ENCODE assay signal across 1 cellular context in the genomic region with DNA sequence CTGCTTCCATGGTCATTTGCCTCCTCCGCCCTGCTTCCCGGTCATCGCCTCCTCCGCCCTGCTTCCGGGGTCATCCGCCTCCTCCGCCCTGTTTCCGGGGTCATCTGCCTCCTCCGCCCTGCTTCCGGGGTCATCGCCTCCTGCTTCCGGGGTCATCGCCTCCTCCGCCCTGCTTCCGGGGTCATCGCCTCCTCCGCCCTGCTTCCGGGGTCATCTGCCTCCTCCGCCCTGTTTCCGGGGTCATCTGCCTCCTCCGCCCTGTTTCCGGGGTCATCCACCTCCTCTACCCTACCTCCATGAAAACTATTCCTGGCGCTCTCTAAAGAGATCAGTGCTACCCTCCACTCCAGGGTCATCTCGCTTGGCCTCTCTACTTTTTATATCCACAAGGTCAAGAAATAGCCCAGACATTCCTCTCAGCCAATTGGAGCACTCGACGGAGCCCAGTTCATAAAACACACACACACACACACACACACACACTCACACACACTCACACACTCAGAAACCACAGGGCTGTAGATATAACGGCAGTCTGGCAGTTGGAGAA.
TF ChIP-seq lines count a peak whose summit lies in the region.

No MANE protein-coding gene starts in this region.

TF ChIP-seq in K562, 482 proteins besides CTCF, POLR2A, EP300 and RAD21 (continued from another document and continues in another):
- TF ChIP-seq E2F8 (IDR thresholded peaks at IDR 0.05; ENCODE audit: low read depth, partially characterized antibody) (peak; percentile 95), SMC3 (conservative IDR thresholded peaks at IDR 0.05; ENCODE audit: insufficient read depth, low read depth, low read length) (no peak), NFIC (IDR thresholded peaks at IDR 0.05) (no peak), VEZF1 (CRISPR knock-in tag; IDR thresholded peaks at IDR 0.05) (peak; percentile 55), ZNF3 (CRISPR knock-in tag; IDR thresholded peaks at IDR 0.05) (no peak), ZNF224 (CRISPR knock-in tag; IDR thresholded peaks at IDR 0.05) (no peak), RB1 (IDR thresholded peaks at IDR 0.05; ENCODE audit: low read depth) (no peak), POLR2AphosphoS2 (IDR thresholded peaks at IDR 0.05; ENCODE audit: low read length) (no peak), PRMT5 (CRISPR knock-in tag; IDR thresholded peaks at IDR 0.05) (no peak), CBFB (CRISPR knock-in tag; IDR thresholded peaks at IDR 0.05) (no peak), HDAC8 (tag; IDR thresholded peaks at IDR 0.05) (no peak), CBFA2T3 (IDR thresholded peaks at IDR 0.05) (0 out of 2 replicates have a peak, but pooled peaks have one; percentile 1), NRF1 (conservative IDR thresholded peaks at IDR 0.05 in 1 of 2, IDR thresholded peaks at IDR 0.05 in 1 of 2) (no peak), ZEB2 (IDR thresholded peaks at IDR 0.05) (no peak), RCOR1 (IDR thresholded peaks at IDR 0.05; ENCODE audit: borderline replicate concordance in 1 of 2, low read depth in 2 of 2, low read length in 2 of 2) (no peak), XRCC4 (IDR thresholded peaks at IDR 0.05; ENCODE audit: extremely low read depth, insufficient read depth, insufficient read length) (no peak), GABPA (tag; conservative IDR thresholded peaks at IDR 0.05; ENCODE audit: low read depth) (peak; percentile 97), PTRF (tag; IDR thresholded peaks at IDR 0.05) (no peak), ZNF561 (CRISPR knock-in tag; conservative IDR thresholded peaks at IDR 0.05) (no peak), U2AF1 (optimal IDR thresholded peaks at IDR 0.05; ENCODE audit: low read depth, low read length) (no peak), TAF9B (IDR thresholded peaks at IDR 0.05; ENCODE audit: partially characterized antibody) (peak; percentile 50), TOE1 (IDR thresholded peaks at IDR 0.05; ENCODE audit: borderline replicate concordance) (peak; percentile 29; the same call in 1 of the 2 replicates), TOE1 (CRISPR knock-in tag; IDR thresholded peaks at IDR 0.05; ENCODE audit: borderline replicate concordance, low read depth) (no peak), KAT7 (CRISPR knock-in tag; IDR thresholded peaks at IDR 0.05; ENCODE audit: borderline replicate concordance) (no peak), ZNF785 (CRISPR knock-in tag; IDR thresholded peaks at IDR 0.05) (no peak), TAF15 (IDR thresholded peaks at IDR 0.05; ENCODE audit: low read depth, low read length) (no peak), TEAD2 (tag; IDR thresholded peaks at IDR 0.05) (no peak), TGIF2 (CRISPR knock-in tag; IDR thresholded peaks at IDR 0.05) (no peak), BACH1 (tag; IDR thresholded peaks at IDR 0.05) (no peak), ZBTB40 (IDR thresholded peaks at IDR 0.05) (peak; percentile 96), ZBTB40 (CRISPR knock-in tag; IDR thresholded peaks at IDR 0.05) (no peak)
- TF ChIP-seq, protein P1, sequence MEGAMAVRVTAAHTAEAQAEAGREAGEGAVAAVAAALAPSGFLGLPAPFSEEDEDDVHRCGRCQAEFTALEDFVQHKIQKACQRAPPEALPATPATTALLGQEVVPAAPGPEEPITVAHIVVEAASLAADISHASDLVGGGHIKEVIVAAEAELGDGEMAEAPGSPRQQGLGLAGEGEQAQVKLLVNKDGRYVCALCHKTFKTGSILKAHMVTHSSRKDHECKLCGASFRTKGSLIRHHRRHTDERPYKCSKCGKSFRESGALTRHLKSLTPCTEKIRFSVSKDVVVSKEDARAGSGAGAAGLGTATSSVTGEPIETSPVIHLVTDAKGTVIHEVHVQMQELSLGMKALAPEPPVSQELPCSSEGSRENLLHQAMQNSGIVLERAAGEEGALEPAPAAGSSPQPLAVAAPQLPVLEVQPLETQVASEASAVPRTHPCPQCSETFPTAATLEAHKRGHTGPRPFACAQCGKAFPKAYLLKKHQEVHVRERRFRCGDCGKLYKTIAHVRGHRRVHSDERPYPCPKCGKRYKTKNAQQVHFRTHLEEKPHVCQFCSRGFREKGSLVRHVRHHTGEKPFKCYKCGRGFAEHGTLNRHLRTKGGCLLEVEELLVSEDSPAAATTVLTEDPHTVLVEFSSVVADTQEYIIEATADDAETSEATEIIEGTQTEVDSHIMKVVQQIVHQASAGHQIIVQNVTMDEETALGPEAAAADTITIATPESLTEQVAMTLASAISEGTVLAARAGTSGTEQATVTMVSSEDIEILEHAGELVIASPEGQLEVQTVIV (CRISPR knock-in tag; IDR thresholded peaks at IDR 0.05; ENCODE audit: borderline replicate concordance), result no peak
- TF ChIP-seq, protein P2, sequence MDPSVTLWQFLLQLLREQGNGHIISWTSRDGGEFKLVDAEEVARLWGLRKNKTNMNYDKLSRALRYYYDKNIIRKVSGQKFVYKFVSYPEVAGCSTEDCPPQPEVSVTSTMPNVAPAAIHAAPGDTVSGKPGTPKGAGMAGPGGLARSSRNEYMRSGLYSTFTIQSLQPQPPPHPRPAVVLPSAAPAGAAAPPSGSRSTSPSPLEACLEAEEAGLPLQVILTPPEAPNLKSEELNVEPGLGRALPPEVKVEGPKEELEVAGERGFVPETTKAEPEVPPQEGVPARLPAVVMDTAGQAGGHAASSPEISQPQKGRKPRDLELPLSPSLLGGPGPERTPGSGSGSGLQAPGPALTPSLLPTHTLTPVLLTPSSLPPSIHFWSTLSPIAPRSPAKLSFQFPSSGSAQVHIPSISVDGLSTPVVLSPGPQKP (CRISPR knock-in tag; IDR thresholded peaks at IDR 0.05), result no peak
- TF ChIP-seq, protein P3, sequence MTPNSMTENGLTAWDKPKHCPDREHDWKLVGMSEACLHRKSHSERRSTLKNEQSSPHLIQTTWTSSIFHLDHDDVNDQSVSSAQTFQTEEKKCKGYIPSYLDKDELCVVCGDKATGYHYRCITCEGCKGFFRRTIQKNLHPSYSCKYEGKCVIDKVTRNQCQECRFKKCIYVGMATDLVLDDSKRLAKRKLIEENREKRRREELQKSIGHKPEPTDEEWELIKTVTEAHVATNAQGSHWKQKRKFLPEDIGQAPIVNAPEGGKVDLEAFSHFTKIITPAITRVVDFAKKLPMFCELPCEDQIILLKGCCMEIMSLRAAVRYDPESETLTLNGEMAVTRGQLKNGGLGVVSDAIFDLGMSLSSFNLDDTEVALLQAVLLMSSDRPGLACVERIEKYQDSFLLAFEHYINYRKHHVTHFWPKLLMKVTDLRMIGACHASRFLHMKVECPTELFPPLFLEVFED (CRISPR knock-in tag; conservative IDR thresholded peaks at IDR 0.05), result 0 out of 2 replicates have a peak, but pooled peaks have one; percentile 66
- TF ChIP-seq, protein P4, sequence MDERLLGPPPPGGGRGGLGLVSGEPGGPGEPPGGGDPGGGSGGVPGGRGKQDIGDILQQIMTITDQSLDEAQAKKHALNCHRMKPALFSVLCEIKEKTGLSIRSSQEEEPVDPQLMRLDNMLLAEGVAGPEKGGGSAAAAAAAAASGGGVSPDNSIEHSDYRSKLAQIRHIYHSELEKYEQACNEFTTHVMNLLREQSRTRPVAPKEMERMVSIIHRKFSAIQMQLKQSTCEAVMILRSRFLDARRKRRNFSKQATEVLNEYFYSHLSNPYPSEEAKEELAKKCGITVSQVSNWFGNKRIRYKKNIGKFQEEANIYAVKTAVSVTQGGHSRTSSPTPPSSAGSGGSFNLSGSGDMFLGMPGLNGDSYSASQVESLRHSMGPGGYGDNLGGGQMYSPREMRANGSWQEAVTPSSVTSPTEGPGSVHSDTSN (CRISPR knock-in tag; IDR thresholded peaks at IDR 0.05; ENCODE audit: low read depth), result no peak
- TF ChIP-seq, protein P4 (tag; conservative IDR thresholded peaks at IDR 0.05; ENCODE audit: low read depth), result no peak
